Comparison of ENCODE assay signal across 19 cellular contexts in genomic region chr3:40713306-40713705, GRCh38.
DNase-seq lines count a peak whose midpoint lies in the region; ATAC-seq and TF ChIP-seq lines count a peak whose summit lies in the region.
"Had no signal": no experiment of that assay in that cellular context is flagged by ENCODE, and none has a peak within 500 bp of the region (broad histone marks: within the 10 kb centered on the region; RNA-seq: fewer than 3 reads in every experiment).

No MANE protein-coding gene starts in this region.

- no peak overlapping the region for H3K23ac ChIP-seq in neuronal stem cell (ENCODE audit: low read depth, low read length, poor library complexity)

- no peak overlapping the region for H4K8ac ChIP-seq in neuronal stem cell (ENCODE audit: low read depth, low read length)

- peak; percentile 4 for DNase-seq in NAMALWA (ENCODE audit: low spot score)
- DNase-seq in cerebellar nuclear complex (lab: John Stamatoyannopoulos, UW): peak; percentile 69 to 84
- no peak for DNase-seq in lower lobe of right lung
- DNase-seq in thyroid gland: peak; percentile 43 to 47
- DNase-seq in GOT3 (lab: John Stamatoyannopoulos, UW): no peak
- DNase-seq in neuronal stem cell (ENCODE audit: low spot score): no peak
- DNase-seq in NCI-H187 treated with DMSO at 0.1 percent for 48 hours (lab: John Stamatoyannopoulos, UW): no peak
- DNase-seq: activated CD4-positive, alpha-beta T cell treated with anti-CD3 and anti-CD28 coated beads for 1 hour; COR-L47; KG1; NCI-H1048; NCI-H2081; NK-92 treated with Interleukin-12 subunit alpha and Interleukin-12 subunit beta, amount 100 ng/mL, for 24 hours; small intestine; SW 1271; transverse colon had no signal

- TF ChIP-seq POLR2A in thyroid gland (IDR thresholded peaks at IDR 0.05): no peak

- H3K4me3 ChIP-seq in lower lobe of right lung (no peak overlapping the region), thyroid gland (replicated peaks in 1 of 3) (no peak overlapping the region), neuronal stem cell (ENCODE audit: low read length in 2 of 2) (no peak overlapping the region)
- H3K4me3 ChIP-seq: coronary artery, lung, transverse colon had no signal

- H2BK5ac ChIP-seq in neuronal stem cell (ENCODE audit: low read length): no peak overlapping the region

- H2BK15ac ChIP-seq in neuronal stem cell (ENCODE audit: low read length): no peak overlapping the region

- no peak overlapping the region for H2BK120ac ChIP-seq in neuronal stem cell (ENCODE audit: low read depth, low read length)

- no peaks in the 10 kb centered on the region for H3K79me1 ChIP-seq in neuronal stem cell (ENCODE audit: low read depth, low read length)

- H3K4me2 ChIP-seq in neuronal stem cell (ENCODE audit: insufficient read depth, low read length, poor library complexity, severe bottlenecking): no peak overlapping the region

- TF ChIP-seq CTCF in lower lobe of right lung (IDR thresholded peaks at IDR 0.05) (no peak), thyroid gland (IDR thresholded peaks at IDR 0.05) (no peak)

- intact Hi-C loops in lower lobe of right lung (cut with DNase I) (no loop called here), thyroid gland (cut with DNase I) (no loop called here)

- H3K14ac ChIP-seq in neuronal stem cell (ENCODE audit: low read length): no peak overlapping the region

- H3K9ac ChIP-seq in neuronal stem cell (ENCODE audit: low read depth, low read length, poor library complexity): no peak overlapping the region

- H3K4me1 ChIP-seq in lower lobe of right lung (peaks cover 10% of the 10 kb centered on the region), thyroid gland (peaks cover 4 to 11% of the 10 kb centered on the region in 2 donors), neuronal stem cell (ENCODE audit: control insufficient read depth in 2 of 2, insufficient read depth in 1 of 2, low read depth in 1 of 2, low read length in 2 of 2) (no peaks in the 10 kb centered on the region)
- H3K4me1 ChIP-seq: transverse colon had no signal

- H3K27ac ChIP-seq in lower lobe of right lung: no peak overlapping the region
- H3K27ac ChIP-seq in thyroid gland: peak overlapping the region in 1 of 3 donors; percentile 33
- no peak overlapping the region for H3K27ac ChIP-seq in neuronal stem cell (replicated peaks; ENCODE audit: low read length)
- H3K27ac ChIP-seq: coronary artery, transverse colon had no signal

- no peak overlapping the region for H3K4ac ChIP-seq in neuronal stem cell (ENCODE audit: low read length)

- no peak overlapping the region for H3K18ac ChIP-seq in neuronal stem cell (ENCODE audit: low read length)

- no peak overlapping the region for H2BK12ac ChIP-seq in neuronal stem cell (ENCODE audit: low read length)

- H3K27me3 ChIP-seq in lower lobe of right lung (ENCODE audit: low read depth): no peaks in the 10 kb centered on the region
- no peaks in the 10 kb centered on the region for H3K27me3 ChIP-seq in thyroid gland
- no peaks in the 10 kb centered on the region for H3K27me3 ChIP-seq in neuronal stem cell (ENCODE audit: control insufficient read depth in 3 of 3, insufficient read depth in 3 of 3, low read depth in 1 of 3, low read length in 3 of 3)
- H3K27me3 ChIP-seq: transverse colon had no signal

- peak; percentile 57 to 83 for ATAC-seq in lower lobe of right lung
- ATAC-seq: activated naive CD4-positive, alpha-beta T cell treated with anti-CD3 and anti-CD28 coated beads, Interleukin-2, amount 50 U/mL, for 72 hours had no signal

- no peak overlapping the region for H4K91ac ChIP-seq in neuronal stem cell (ENCODE audit: low read depth, low read length, poor library complexity)

- no peaks in the 10 kb centered on the region for H3K36me3 ChIP-seq in lower lobe of right lung
- no peaks in the 10 kb centered on the region for H3K36me3 ChIP-seq in thyroid gland
- H3K36me3 ChIP-seq in neuronal stem cell (replicated peaks in 1 of 2; ENCODE audit: control insufficient read depth in 2 of 2, insufficient read depth in 2 of 2, low read length in 2 of 2): no peaks in the 10 kb centered on the region
- H3K36me3 ChIP-seq: transverse colon had no signal

- H3K9me3 ChIP-seq in lower lobe of right lung (no peaks in the 10 kb centered on the region), thyroid gland (no peaks in the 10 kb centered on the region), neuronal stem cell (replicated peaks in 1 of 2; ENCODE audit: control insufficient read depth in 2 of 2, insufficient read depth in 1 of 2, low read depth in 1 of 2, low read length in 2 of 2) (no peaks in the 10 kb centered on the region)
- H3K9me3 ChIP-seq: transverse colon had no signal

- no peak overlapping the region for H2AFZ ChIP-seq in neuronal stem cell (ENCODE audit: low read length)

- H2AK5ac ChIP-seq in neuronal stem cell (ENCODE audit: low read depth, low read length): no peak overlapping the region

Comparison
In these comparisons a context has a peak if more than half of its experiments do, and no peak if none do; other contexts are left out.
1. DNase-seq: peak in NAMALWA (single experiment), cerebellar nuclear complex (2 of 2) and thyroid gland (2 of 2); none in lower lobe of right lung (single experiment), GOT3 (single experiment), neuronal stem cell (single experiment) and NCI-H187 treated with DMSO at 0.1 percent for 48 hours (single experiment).